Comparison of ENCODE assay signal across 18 cellular contexts in genomic region chr15:92288755-92289154, GRCh38.
A peak's percentile ranks its signal among the peaks of the same experiment; 100 is the strongest.
DNase-seq lines count a peak whose midpoint lies in the region; ATAC-seq, FAIRE-seq and TF ChIP-seq lines count a peak whose summit lies in the region.
"Had no signal": no experiment of that assay in that cellular context is flagged by ENCODE, and none has a peak within 500 bp of the region (broad histone marks: within the 10 kb centered on the region; RNA-seq: fewer than 3 reads in every experiment).

No MANE protein-coding gene starts in this region.

- H3K4me3 ChIP-seq in BLaER1 (no peak overlapping the region), left lung (no peak overlapping the region), gastroesophageal sphincter (no peak overlapping the region)
- H3K4me3 ChIP-seq: HAP-1, K562 had no signal

- no peak for FAIRE-seq in D721Med (lab: Jason Lieb, UNC)
- FAIRE-seq: bronchial epithelial cell, K562 had no signal

- H3K4me2 ChIP-seq in BLaER1: peak overlapping the region; percentile 44

- TF ChIP-seq CTCF in left lung (IDR thresholded peaks at IDR 0.05): no peak
- no peak for TF ChIP-seq CTCF in D721Med (IDR thresholded peaks at IDR 0.05; ENCODE audit: insufficient read depth, missing control alignments)
- no peak for TF ChIP-seq CTCF in gastroesophageal sphincter (IDR thresholded peaks at IDR 0.05)

- DNase-seq in left lung (no peak), D721Med (ENCODE audit: insufficient read length, low spot score) (no peak), retina (no peak)
- DNase-seq: activated effector memory CD4-positive, alpha-beta T cell treated with Interleukin-2 at 50 U/mL for 16 hours; erythroblast; mesendoderm; SHP77 treated with DMSO at 0.1 percent for 48 hours; stimulated activated CD4-positive, alpha-beta T cell treated with anti-CD3 and anti-CD28 coated beads, Interleukin-2, amount 100 ng/mL, for 48 hours; stimulated activated naive CD8-positive, alpha-beta T cell treated with anti-CD3 and anti-CD28 coated beads, Interleukin-15, amount 100 ng/mL, for 72 hours had no signal

- H3K9me3 ChIP-seq in BLaER1: no peaks in the 10 kb centered on the region
- H3K9me3 ChIP-seq in left lung: no peaks in the 10 kb centered on the region
- H3K9me3 ChIP-seq in gastroesophageal sphincter: no peaks in the 10 kb centered on the region
- H3K9me3 ChIP-seq: HAP-1 had no signal

- H3K27me3 ChIP-seq in BLaER1 (no peaks in the 10 kb centered on the region), left lung (no peaks in the 10 kb centered on the region), gastroesophageal sphincter (peaks cover 11% of the 10 kb centered on the region)

- no peak for TF ChIP-seq POLR2A in gastroesophageal sphincter (IDR thresholded peaks at IDR 0.05)

- TF ChIP-seq EP300 in gastroesophageal sphincter (IDR thresholded peaks at IDR 0.05): no peak

- ATAC-seq in GM18873 (IDR thresholded peaks at IDR 0.05; ENCODE audit: low FRiP score, unreplicated experiment): peak; percentile 74
- ATAC-seq in GM21529 (IDR thresholded peaks at IDR 0.05; ENCODE audit: unreplicated experiment): peak; percentile 91
- peak; percentile 87 for ATAC-seq in HG03139 (IDR thresholded peaks at IDR 0.05; ENCODE audit: unreplicated experiment)
- ATAC-seq in left lung: no peak
- ATAC-seq in gastroesophageal sphincter: no peak
- ATAC-seq: K562; stimulated activated naive CD8-positive, alpha-beta T cell treated with anti-CD3 and anti-CD28 coated beads, Interleukin-15, amount 100 ng/mL, for 72 hours had no signal

- H3K36me3 ChIP-seq in BLaER1: no peaks in the 10 kb centered on the region
- H3K36me3 ChIP-seq in left lung: no peaks in the 10 kb centered on the region
- H3K36me3 ChIP-seq in gastroesophageal sphincter: no peaks in the 10 kb centered on the region
- H3K36me3 ChIP-seq: HAP-1 had no signal

- H3K4me1 ChIP-seq in BLaER1 (peaks cover 14% of the 10 kb centered on the region), left lung (no peaks in the 10 kb centered on the region), gastroesophageal sphincter (no peaks in the 10 kb centered on the region)
- H3K4me1 ChIP-seq: HAP-1, parathyroid adenoma had no signal

- H4K20me1 ChIP-seq in BLaER1: no peaks in the 10 kb centered on the region

- H3K27ac ChIP-seq in BLaER1 (no peak overlapping the region), left lung (no peak overlapping the region), gastroesophageal sphincter (no peak overlapping the region)
- H3K27ac ChIP-seq: parathyroid adenoma had no signal

- intact Hi-C loops in left lung (cut with DNase I): no loop called here

- no peak overlapping the region for H3K9ac ChIP-seq in BLaER1
- H3K9ac ChIP-seq: parathyroid adenoma had no signal

- WGBS in gastroesophageal sphincter (ENCODE audit: low coverage in 1 of 2), 2 donors: 43 to 88% methylated on average over 1 to 2 of the region's 2 CpGs

Comparison
In these comparisons a context has a peak if more than half of its experiments do, and no peak if none do; other contexts are left out.
1. ATAC-seq: peak in GM18873 (single experiment), GM21529 (single experiment) and HG03139 (single experiment); none in left lung (single experiment) and gastroesophageal sphincter (single experiment).